Comparison of ENCODE assay signal across 1 cellular context in the genomic region with DNA sequence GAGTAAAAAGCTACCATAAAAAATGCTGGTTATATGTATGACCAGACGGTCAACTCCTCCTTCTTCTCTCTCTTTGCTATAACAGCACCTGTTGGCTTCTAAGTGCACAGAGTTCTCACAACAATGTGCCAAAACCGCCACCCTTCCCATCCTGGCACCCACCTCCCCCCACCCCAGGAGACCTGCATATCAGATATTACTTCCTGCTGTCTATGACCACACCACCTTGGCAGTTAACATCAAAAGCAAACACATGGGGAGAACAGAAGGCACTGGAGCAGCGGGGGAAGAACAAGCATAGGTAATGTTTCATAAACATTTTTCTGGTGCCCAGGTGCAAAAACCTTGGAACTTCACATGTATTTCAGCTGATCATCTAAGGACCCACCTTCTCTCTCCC.
TF ChIP-seq lines count a peak whose summit lies in the region.

No MANE protein-coding gene starts in this region.

TF ChIP-seq in HEK293, 187 proteins besides CTCF, POLR2A, EP300 and RAD21 (continued from another document):
- TF ChIP-seq, protein P1, sequence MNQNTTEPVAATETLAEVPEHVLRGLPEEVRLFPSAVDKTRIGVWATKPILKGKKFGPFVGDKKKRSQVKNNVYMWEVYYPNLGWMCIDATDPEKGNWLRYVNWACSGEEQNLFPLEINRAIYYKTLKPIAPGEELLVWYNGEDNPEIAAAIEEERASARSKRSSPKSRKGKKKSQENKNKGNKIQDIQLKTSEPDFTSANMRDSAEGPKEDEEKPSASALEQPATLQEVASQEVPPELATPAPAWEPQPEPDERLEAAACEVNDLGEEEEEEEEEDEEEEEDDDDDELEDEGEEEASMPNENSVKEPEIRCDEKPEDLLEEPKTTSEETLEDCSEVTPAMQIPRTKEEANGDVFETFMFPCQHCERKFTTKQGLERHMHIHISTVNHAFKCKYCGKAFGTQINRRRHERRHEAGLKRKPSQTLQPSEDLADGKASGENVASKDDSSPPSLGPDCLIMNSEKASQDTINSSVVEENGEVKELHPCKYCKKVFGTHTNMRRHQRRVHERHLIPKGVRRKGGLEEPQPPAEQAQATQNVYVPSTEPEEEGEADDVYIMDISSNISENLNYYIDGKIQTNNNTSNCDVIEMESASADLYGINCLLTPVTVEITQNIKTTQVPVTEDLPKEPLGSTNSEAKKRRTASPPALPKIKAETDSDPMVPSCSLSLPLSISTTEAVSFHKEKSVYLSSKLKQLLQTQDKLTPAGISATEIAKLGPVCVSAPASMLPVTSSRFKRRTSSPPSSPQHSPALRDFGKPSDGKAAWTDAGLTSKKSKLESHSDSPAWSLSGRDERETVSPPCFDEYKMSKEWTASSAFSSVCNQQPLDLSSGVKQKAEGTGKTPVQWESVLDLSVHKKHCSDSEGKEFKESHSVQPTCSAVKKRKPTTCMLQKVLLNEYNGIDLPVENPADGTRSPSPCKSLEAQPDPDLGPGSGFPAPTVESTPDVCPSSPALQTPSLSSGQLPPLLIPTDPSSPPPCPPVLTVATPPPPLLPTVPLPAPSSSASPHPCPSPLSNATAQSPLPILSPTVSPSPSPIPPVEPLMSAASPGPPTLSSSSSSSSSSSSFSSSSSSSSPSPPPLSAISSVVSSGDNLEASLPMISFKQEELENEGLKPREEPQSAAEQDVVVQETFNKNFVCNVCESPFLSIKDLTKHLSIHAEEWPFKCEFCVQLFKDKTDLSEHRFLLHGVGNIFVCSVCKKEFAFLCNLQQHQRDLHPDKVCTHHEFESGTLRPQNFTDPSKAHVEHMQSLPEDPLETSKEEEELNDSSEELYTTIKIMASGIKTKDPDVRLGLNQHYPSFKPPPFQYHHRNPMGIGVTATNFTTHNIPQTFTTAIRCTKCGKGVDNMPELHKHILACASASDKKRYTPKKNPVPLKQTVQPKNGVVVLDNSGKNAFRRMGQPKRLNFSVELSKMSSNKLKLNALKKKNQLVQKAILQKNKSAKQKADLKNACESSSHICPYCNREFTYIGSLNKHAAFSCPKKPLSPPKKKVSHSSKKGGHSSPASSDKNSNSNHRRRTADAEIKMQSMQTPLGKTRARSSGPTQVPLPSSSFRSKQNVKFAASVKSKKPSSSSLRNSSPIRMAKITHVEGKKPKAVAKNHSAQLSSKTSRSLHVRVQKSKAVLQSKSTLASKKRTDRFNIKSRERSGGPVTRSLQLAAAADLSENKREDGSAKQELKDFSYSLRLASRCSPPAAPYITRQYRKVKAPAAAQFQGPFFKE (tag by site-specific recombination; IDR thresholded peaks at IDR 0.05; ENCODE audit: borderline replicate concordance) = no peak
- TF ChIP-seq, protein P2, sequence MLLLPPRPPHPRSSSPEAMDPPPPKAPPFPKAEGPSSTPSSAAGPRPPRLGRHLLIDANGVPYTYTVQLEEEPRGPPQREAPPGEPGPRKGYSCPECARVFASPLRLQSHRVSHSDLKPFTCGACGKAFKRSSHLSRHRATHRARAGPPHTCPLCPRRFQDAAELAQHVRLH (tag by site-specific recombination; IDR thresholded peaks at IDR 0.05) = no peak
- no peak for TF ChIP-seq ZNF654 (tag by site-specific recombination; IDR thresholded peaks at IDR 0.05; ENCODE audit: low read depth)
- no peak for TF ChIP-seq GLIS1 (tag by site-specific recombination; IDR thresholded peaks at IDR 0.05)
- TF ChIP-seq ZNF548 (tag by site-specific recombination; IDR thresholded peaks at IDR 0.05) = no peak
